ENCODE assay signal across 15 cellular contexts in the genomic region with DNA sequence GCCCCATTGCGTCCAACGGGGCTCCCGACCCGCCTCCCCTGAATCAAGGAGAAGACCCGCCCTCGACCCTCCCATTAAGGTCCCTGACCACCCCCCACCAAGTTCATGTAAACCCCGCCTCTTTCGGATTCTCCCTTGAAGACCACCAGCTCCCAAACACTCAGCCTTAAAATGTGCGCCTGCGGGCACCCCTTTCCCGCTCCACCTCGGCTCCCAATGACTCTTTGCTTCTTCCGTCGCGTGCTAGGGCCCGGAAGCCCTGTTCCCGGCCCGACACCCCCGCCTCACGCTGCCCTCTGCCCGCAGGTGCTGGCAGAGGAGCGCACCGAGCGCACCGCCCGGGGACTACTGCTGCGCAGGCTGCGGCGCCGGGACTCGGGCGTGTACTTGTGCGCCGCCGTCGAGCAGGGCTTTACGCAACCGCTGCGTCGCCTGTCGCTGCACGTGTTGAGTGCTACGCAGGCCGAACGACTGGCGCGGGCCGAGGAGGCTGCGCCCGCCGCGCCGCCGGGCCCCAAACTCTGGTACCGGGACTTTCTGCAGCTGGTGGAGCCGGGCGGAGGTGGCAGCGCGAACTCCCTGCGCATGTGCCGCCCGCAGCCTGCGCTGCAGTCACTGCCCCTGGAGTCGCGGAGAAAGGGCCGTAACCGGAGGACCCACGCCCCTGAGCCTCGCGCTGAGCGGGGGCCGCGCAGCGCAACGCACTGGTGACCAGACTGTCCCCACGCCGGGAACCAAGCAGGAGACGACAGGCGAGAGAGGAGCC. TPM values are rescaled to one million over a fixed set of nuclear protein-coding genes. Genes with fewer than 3 reads are reported as not detected.
DNase-seq lines count a peak whose midpoint lies in the region; ATAC-seq, FAIRE-seq and TF ChIP-seq lines count a peak whose summit lies in the region.
"Had no signal": no experiment of that assay in that cellular context is flagged by ENCODE, and none has a peak within 500 bp of the region (broad histone marks: within the 10 kb centered on the region; RNA-seq: fewer than 3 reads in every experiment).

No MANE protein-coding gene starts in this region.

- peaks cover 23 to 28% (median 24%) of the 10 kb centered on the region in 3 donors for H3K4me1 Mint-ChIP-seq in T-cell
- H3K4me1 Mint-ChIP-seq in dendritic cell treated with granulocyte-macrophage colony-stimulating factor and Interleukin-4, amounts not matched to agents 40 ng/mL and 50 ng/mL, for 4 days (ENCODE audit: low read depth): peaks cover 30% of the 10 kb centered on the region

- FAIRE-seq in H54 (lab: Jason Lieb, UNC): no peak
- FAIRE-seq: A204.1 had no signal

- CTCF ChIA-PET in T-cell (lab: Charles Lee): interaction anchor here (0.6 to 0.9 kb wide), 3 partner anchors 26 to 1285 kb away, joined by 3 to 9 read pairs (median 3); no protein-coding TSS in a partner anchor

- peak overlapping the region in 2 of 3 donors; percentile 39 to 70 for H3K4me3 Mint-ChIP-seq in T-cell
- peak overlapping the region; percentile 20 for H3K4me3 Mint-ChIP-seq in dendritic cell treated with granulocyte-macrophage colony-stimulating factor and Interleukin-4, amounts not matched to agents 40 ng/mL and 50 ng/mL, for 4 days

- DNase-seq in activated CD4-positive, alpha-beta T cell treated with anti-CD3 and anti-CD28 coated beads for 48 hours: peak; percentile 68
- no peak for DNase-seq in activated CD4-positive, alpha-beta T cell treated with anti-CD3 and anti-CD28 coated beads, Interleukin-2, amount 50 U/mL, for 4 hours
- DNase-seq in T-cell (peak in 7 of 34 experiments; percentile 18 to 35 (median 26)), H54 (ENCODE audit: insufficient read length, low spot score) (no peak), occipital lobe (lab: John Stamatoyannopoulos, UW) (no peak)
- DNase-seq in stimulated activated CD4-positive, alpha-beta T cell treated with anti-CD3 and anti-CD28 coated beads, TNF-alpha, amount 100 ng/mL, for 24 hours (ENCODE audit: low read depth in 3 of 3): peak in 2 of 3 experiments; percentile 23 to 40
- DNase-seq: DMS79, HCEC 1CT, NCI-H1048 had no signal

- H3K27me3 Mint-ChIP-seq in T-cell: peaks cover 22 to 45% of the 10 kb centered on the region in 2 donors
- H3K27me3 Mint-ChIP-seq in dendritic cell treated with granulocyte-macrophage colony-stimulating factor and Interleukin-4, amounts not matched to agents 40 ng/mL and 50 ng/mL, for 4 days: peaks cover 70% of the 10 kb centered on the region

- peak in 3 of 4 experiments; percentile 22 to 47 (median 30) for ATAC-seq in T-cell (replicated peaks in 1 of 4)
- ATAC-seq in GM18520 (IDR thresholded peaks at IDR 0.05; ENCODE audit: unreplicated experiment): no peak

- POLR2A ChIA-PET in T-cell (lab: Charles Lee): interaction anchor here in 1 of 2 donors (0.6 kb wide), 1 partner anchor 11 kb away, joined by 7 read pairs; no protein-coding TSS in a partner anchor

- no peaks in the 10 kb centered on the region for H3K9me3 Mint-ChIP-seq in T-cell
- H3K9me3 Mint-ChIP-seq in dendritic cell treated with granulocyte-macrophage colony-stimulating factor and Interleukin-4, amounts not matched to agents 40 ng/mL and 50 ng/mL, for 4 days: no peaks in the 10 kb centered on the region

- H3K27ac Mint-ChIP-seq in T-cell: peak overlapping the region in 1 of 2 donors; percentile 19
- peak overlapping the region; percentile 36 for H3K27ac Mint-ChIP-seq in dendritic cell treated with granulocyte-macrophage colony-stimulating factor and Interleukin-4, amounts not matched to agents 40 ng/mL and 50 ng/mL, for 4 days

- intact Hi-C loops in dendritic cell treated with granulocyte-macrophage colony-stimulating factor and Interleukin-4, amounts not matched to agents 40 ng/mL and 50 ng/mL, for 4 days (cut with micrococcal nuclease): no loop called here

- no peak for TF ChIP-seq POLR2A in H54 (IDR thresholded peaks at IDR 0.05; ENCODE audit: low read depth, low read length)

- H3K36me3 Mint-ChIP-seq in T-cell: no peaks in the 10 kb centered on the region
- H3K36me3 Mint-ChIP-seq in dendritic cell treated with granulocyte-macrophage colony-stimulating factor and Interleukin-4, amounts not matched to agents 40 ng/mL and 50 ng/mL, for 4 days (ENCODE audit: low read depth): no peaks in the 10 kb centered on the region

RNA-seq across cellular contexts. Expression of gene LSMEM2, which starts 2.7 kb away (rescaled TPM):
- total RNA-seq in T-cell (not detected), occipital lobe (0.47 TPM)
- total RNA-seq: HT1080, NCI-H460, sigmoid colon had no signal

RNA-seq across cellular contexts. Expression of gene SEMA3B, which starts 7.2 kb away (rescaled TPM):
- total RNA-seq in T-cell (1 to 10 TPM in 3 of 5 donors, under 1 TPM in 2; 0.33 to 2.5 (median 1.5) TPM), occipital lobe (2.3 TPM)

RNA-seq across cellular contexts. Expression of gene IFRD2, which starts 16.1 kb away (rescaled TPM):
- total RNA-seq in T-cell (10 to 100 TPM; 50.0 to 91.2 (median 75.9) TPM), occipital lobe (15.1 TPM)

RNA-seq across cellular contexts. Expression of gene HYAL3, which starts 23.0 kb away (rescaled TPM):
- 1 to 10 TPM; 2.6 to 6.2 (median 3.9) TPM for total RNA-seq in T-cell
- total RNA-seq in occipital lobe: 6.6 TPM

RNA-seq across cellular contexts. Expression of gene NAA80, which starts 23.0 kb away (rescaled TPM):
- total RNA-seq in T-cell (10 to 100 TPM; 33.8 to 45.7 (median 43.9) TPM), occipital lobe (4.5 TPM)

Comparison
In these comparisons a context has a peak if more than half of its experiments do, and no peak if none do; other contexts are left out.
1. DNase-seq: peak in activated CD4-positive, alpha-beta T cell treated with anti-CD3 and anti-CD28 coated beads for 48 hours (single experiment) and stimulated activated CD4-positive, alpha-beta T cell treated with anti-CD3 and anti-CD28 coated beads, TNF-alpha, amount 100 ng/mL, for 24 hours (2 of 3); none in activated CD4-positive, alpha-beta T cell treated with anti-CD3 and anti-CD28 coated beads, Interleukin-2, amount 50 U/mL, for 4 hours (0 of 2), H54 (single experiment) and occipital lobe (single experiment).